In the genomic region with DNA sequence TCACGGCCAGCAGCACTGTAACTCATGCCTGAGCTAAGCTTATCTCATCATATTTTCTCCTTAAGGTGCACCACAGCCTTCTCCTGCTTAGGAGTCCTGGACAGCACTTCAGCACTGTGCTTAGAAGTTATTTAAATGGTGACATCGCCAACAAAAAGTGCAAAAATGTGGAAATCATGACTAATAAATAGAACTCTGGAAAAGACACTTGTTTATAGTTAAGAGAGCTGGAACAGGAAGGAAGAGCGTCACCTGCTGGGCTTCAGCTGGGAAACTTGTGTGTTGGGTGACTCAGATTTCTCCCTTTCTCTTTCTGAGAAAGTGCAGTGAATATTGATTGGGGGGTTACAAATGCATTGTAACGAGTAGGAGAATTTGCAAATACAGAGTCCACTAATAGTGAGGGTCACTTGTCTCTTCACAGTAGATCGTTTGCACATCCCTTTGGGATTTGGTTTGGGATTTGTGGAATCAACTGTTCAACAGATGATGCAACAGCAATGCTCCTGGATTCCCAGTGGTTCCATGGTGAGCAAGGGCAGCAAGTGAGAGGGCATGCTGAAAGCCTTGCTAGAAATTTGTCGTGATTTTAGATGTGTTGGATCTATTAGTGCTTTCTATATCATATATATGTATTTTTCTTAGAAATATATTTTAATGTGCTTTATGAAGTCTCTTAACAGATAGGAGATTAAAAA, we compare ENCODE assay signal across 13 cellular contexts.
DNase-seq lines count a peak whose midpoint lies in the region; ATAC-seq lines count a peak whose summit lies in the region.
"Had no signal": no experiment of that assay in that cellular context is flagged by ENCODE, and none has a peak within 500 bp of the region (broad histone marks: within the 10 kb centered on the region; RNA-seq: fewer than 3 reads in every experiment).

No MANE protein-coding gene starts in this region.

- H3K9me3 ChIP-seq in GM23248 (ENCODE audit: low read depth) (no peaks in the 10 kb centered on the region), NT2/D1 (ENCODE audit: insufficient read depth, low read length) (no peaks in the 10 kb centered on the region)

- H3K9ac ChIP-seq in GM23248: no peak overlapping the region
- no peak overlapping the region for H3K9ac ChIP-seq in NT2/D1 (ENCODE audit: insufficient read length, low read depth)

- DNase-seq in GM23248 (peak; percentile 60), NT2/D1 (ENCODE audit: low read depth, low spot score) (peak; percentile 2), fibroblast of gingiva (ENCODE audit: low read depth) (peak; percentile 18), non-pigmented ciliary epithelial cell (ENCODE audit: low read depth) (peak; percentile 23), NCI-H345 treated with DMSO at 0.1 percent for 48 hours (lab: John Stamatoyannopoulos, UW; ENCODE audit: unreplicated experiment) (no peak), cerebellar nuclear complex (lab: John Stamatoyannopoulos, UW) (no peak)
- DNase-seq in stimulated activated naive CD8-positive, alpha-beta T cell treated with anti-CD3 and anti-CD28 coated beads, Interleukin-15, Interleukin-2, amounts not matched to agents 100 U/mL and 50 U/mL, for 24 hours: no peak
- DNase-seq: activated effector memory CD4-positive, alpha-beta T cell treated with Interleukin-2 at 50 U/mL for 16 hours; DMS79; NCI-H1694; stimulated activated CD4-positive, alpha-beta T cell treated with anti-CD3 and anti-CD28 coated beads, Interleukin-4, amount 100 ng/mL, for 4 hours; T-helper 1 cell had no signal

- ATAC-seq in GM18498 (IDR thresholded peaks at IDR 0.05; ENCODE audit: unreplicated experiment): no peak
- no peak for ATAC-seq in stimulated activated naive CD8-positive, alpha-beta T cell treated with anti-CD3 and anti-CD28 coated beads, Interleukin-15, Interleukin-2, amounts not matched to agents 100 U/mL and 50 U/mL, for 24 hours

- no peaks in the 10 kb centered on the region for H3K36me3 ChIP-seq in GM23248 (ENCODE audit: low read depth)
- H3K36me3 ChIP-seq in NT2/D1 (ENCODE audit: insufficient read depth, insufficient read length, low read length): no peaks in the 10 kb centered on the region

- in situ Hi-C loops in GM23248 (cut with MboI): no loop called here

- WGBS in GM23248 (ENCODE audit: low coverage in 1 of 2, low lambda C conversion rate in 2 of 2, missing lambda C conversion rate in 2 of 2), 2 experiments: 53 to 57% methylated on average over 6 of the region's 6 CpGs

- no peaks in the 10 kb centered on the region for H3K27me3 ChIP-seq in GM23248 (replicated peaks; ENCODE audit: insufficient read depth)
- H3K27me3 ChIP-seq in NT2/D1 (ENCODE audit: insufficient read depth, insufficient read length): no peaks in the 10 kb centered on the region

- H3K4me3 ChIP-seq in GM23248 (no peak overlapping the region), NT2/D1 (ENCODE audit: insufficient read length, low read depth) (no peak overlapping the region)

- no peak overlapping the region for H2AFZ ChIP-seq in GM23248

- no peaks in the 10 kb centered on the region for H3K79me2 ChIP-seq in GM23248 (ENCODE audit: insufficient read depth)

- no peak overlapping the region for H3K27ac ChIP-seq in GM23248

- 0 out of 2 replicates have a peak, but pooled peaks cover 5% of the 10 kb centered on the region for H3K9me2 ChIP-seq in GM23248 (ENCODE audit: insufficient read depth)

- no peaks in the 10 kb centered on the region for H4K20me1 ChIP-seq in GM23248 (ENCODE audit: insufficient read depth)

- H3F3A ChIP-seq in GM23248 (ENCODE audit: insufficient read depth): no peaks in the 10 kb centered on the region

- H3K4me1 ChIP-seq in GM23248 (ENCODE audit: insufficient read depth) (no peaks in the 10 kb centered on the region), NT2/D1 (ENCODE audit: insufficient read depth, insufficient read length) (no peaks in the 10 kb centered on the region)

- H3K4me2 ChIP-seq in GM23248 (ENCODE audit: unreplicated experiment): no peak overlapping the region

Comparison
In these comparisons a context has a peak if more than half of its experiments do, and no peak if none do; other contexts are left out.
1. DNase-seq: peak in GM23248 (single experiment), NT2/D1 (single experiment), fibroblast of gingiva (single experiment) and non-pigmented ciliary epithelial cell (single experiment); none in NCI-H345 treated with DMSO at 0.1 percent for 48 hours (single experiment), stimulated activated naive CD8-positive, alpha-beta T cell treated with anti-CD3 and anti-CD28 coated beads, Interleukin-15, Interleukin-2, amounts not matched to agents 100 U/mL and 50 U/mL, for 24 hours (single experiment) and cerebellar nuclear complex (0 of 2).